Comparison of ENCODE assay signal across 9 cellular contexts in the genomic region with DNA sequence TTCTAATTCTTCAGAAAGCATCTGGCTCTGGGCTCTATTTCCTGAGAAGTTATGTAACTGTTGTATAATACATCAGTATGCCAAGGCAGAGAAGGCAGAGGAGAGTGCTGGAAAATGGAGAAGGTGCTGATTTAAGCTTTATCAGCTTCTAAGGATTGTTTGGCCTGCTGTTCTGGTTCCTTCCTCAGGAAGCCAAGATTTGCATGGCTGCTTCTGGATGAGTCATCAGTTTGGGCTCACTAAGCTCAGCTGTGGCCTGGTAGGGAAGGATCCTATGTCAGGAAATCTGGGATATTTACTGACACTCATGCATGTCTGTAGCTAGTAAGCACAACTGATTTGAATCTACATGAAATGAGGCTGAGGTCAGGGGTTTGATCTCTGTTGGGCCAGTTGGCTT.
A peak's percentile ranks its signal among the peaks of the same experiment; 100 is the strongest.
DNase-seq lines count a peak whose midpoint lies in the region.
"Had no signal": no experiment of that assay in that cellular context is flagged by ENCODE, and none has a peak within 500 bp of the region (broad histone marks: within the 10 kb centered on the region; RNA-seq: fewer than 3 reads in every experiment).

No MANE protein-coding gene starts in this region.

- no peaks in the 10 kb centered on the region for H3K36me3 ChIP-seq in SJCRH30
- no peaks in the 10 kb centered on the region for H3K36me3 ChIP-seq in CD8-positive, alpha-beta memory T cell (ENCODE audit: insufficient read depth, low read length)

- H3K4me1 ChIP-seq in SJCRH30: peaks cover 17% of the 10 kb centered on the region
- H3K4me1 ChIP-seq in CD8-positive, alpha-beta memory T cell (ENCODE audit: insufficient read depth, low read length): no peaks in the 10 kb centered on the region

- H3K27ac ChIP-seq in SJCRH30: peak overlapping the region; percentile 36
- no peak overlapping the region for H3K27ac ChIP-seq in CD8-positive, alpha-beta memory T cell (ENCODE audit: low read depth, low read length)

- no peaks in the 10 kb centered on the region for H3K27me3 Mint-ChIP-seq in CD8-positive, alpha-beta memory T cell

- DNase-seq in H4 (ENCODE audit: low spot score) (peak; percentile 79), SJCRH30 (peak; percentile 80 to 90), foreskin melanocyte (peak; percentile 75), skeletal muscle cell (ENCODE audit: low read depth) (peak; percentile 75), NCI-H2029 treated with DMSO at 0.1 percent for 48 hours (lab: John Stamatoyannopoulos, UW) (no peak)
- DNase-seq in stimulated activated naive CD4-positive, alpha-beta T cell (lab: John Stamatoyannopoulos, UW): no peak
- DNase-seq in CD8-positive, alpha-beta memory T cell: no peak
- no peak for DNase-seq in effector CD4-positive, alpha-beta T cell
- DNase-seq: activated CD4-positive, alpha-beta T cell treated with anti-CD3 and anti-CD28 coated beads for 4 hours had no signal

- CTCF ChIA-PET in CD8-positive, alpha-beta memory T cell (lab: Charles Lee): no interaction called here

- no peaks in the 10 kb centered on the region for H3K4me1 Mint-ChIP-seq in CD8-positive, alpha-beta memory T cell

- no peaks in the 10 kb centered on the region for H3K9me3 ChIP-seq in SJCRH30 (replicated peaks)
- H3K9me3 ChIP-seq in CD8-positive, alpha-beta memory T cell (ENCODE audit: low read length): no peaks in the 10 kb centered on the region

- no peak overlapping the region for H3K4me3 Mint-ChIP-seq in CD8-positive, alpha-beta memory T cell

- H3K27me3 ChIP-seq in SJCRH30: no peaks in the 10 kb centered on the region
- H3K27me3 ChIP-seq in CD8-positive, alpha-beta memory T cell (ENCODE audit: insufficient read depth, low read length, poor library complexity, severe bottlenecking): no peaks in the 10 kb centered on the region

- H3K9me3 Mint-ChIP-seq in CD8-positive, alpha-beta memory T cell: peaks cover 2 to 7% (median 6%) of the 10 kb centered on the region in 5 donors

- POLR2A ChIA-PET in CD8-positive, alpha-beta memory T cell (lab: Charles Lee): no interaction called here

- no peak overlapping the region for H3K4me3 ChIP-seq in SJCRH30
- H3K4me3 ChIP-seq in skeletal muscle cell (ENCODE audit: low read depth, low read length): no peak overlapping the region
- no peak overlapping the region for H3K4me3 ChIP-seq in CD8-positive, alpha-beta memory T cell (ENCODE audit: low read length)

- no peaks in the 10 kb centered on the region for H3K36me3 Mint-ChIP-seq in CD8-positive, alpha-beta memory T cell

- H3K27ac Mint-ChIP-seq in CD8-positive, alpha-beta memory T cell: peak overlapping the region in 1 of 8 donors; percentile 64

Comparison
In these comparisons a context has a peak if more than half of its experiments do, and no peak if none do; other contexts are left out.
1. DNase-seq: peak in H4 (single experiment), SJCRH30 (2 of 2), foreskin melanocyte (single experiment) and skeletal muscle cell (single experiment); none in NCI-H2029 treated with DMSO at 0.1 percent for 48 hours (single experiment), stimulated activated naive CD4-positive, alpha-beta T cell (0 of 6), CD8-positive, alpha-beta memory T cell (0 of 5) and effector CD4-positive, alpha-beta T cell (single experiment).